ENCODE assay signal across 9 cellular contexts in the genomic region with DNA sequence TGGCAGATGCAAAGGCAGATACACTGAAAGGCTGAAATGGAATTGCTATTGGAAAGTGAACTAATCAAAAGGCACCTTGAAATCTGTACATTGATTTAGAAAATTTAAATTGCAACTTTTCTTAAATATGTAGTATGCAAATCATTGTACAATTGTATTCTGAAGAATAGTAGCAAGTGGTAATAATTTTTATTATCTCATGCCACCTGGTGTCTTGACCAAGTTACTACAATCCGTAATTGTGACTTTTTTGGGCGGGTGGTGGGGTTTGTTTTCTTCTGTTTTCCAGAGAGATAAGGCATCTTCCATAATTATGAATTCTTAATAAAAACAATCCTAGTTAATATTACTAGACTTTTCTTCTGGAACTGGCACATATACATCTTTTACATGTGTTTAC. TPM values are rescaled to one million over a fixed set of nuclear protein-coding genes. Genes with fewer than 3 reads are reported as not detected.
DNase-seq lines count a peak whose midpoint lies in the region; ATAC-seq and TF ChIP-seq lines count a peak whose summit lies in the region.
"Had no signal": no experiment of that assay in that cellular context is flagged by ENCODE, and none has a peak within 500 bp of the region (broad histone marks: within the 10 kb centered on the region; RNA-seq: fewer than 3 reads in every experiment).

No MANE protein-coding gene starts in this region.

- TF ChIP-seq CTCF in gastroesophageal sphincter (IDR thresholded peaks at IDR 0.05) (peak; percentile 21 to 52 (median 45)), tibial artery (IDR thresholded peaks at IDR 0.05) (peak; percentile 43 to 47)

- ATAC-seq in HG03280 (IDR thresholded peaks at IDR 0.05; ENCODE audit: unreplicated experiment) = peak; percentile 55
- ATAC-seq in gastroesophageal sphincter = no peak
- ATAC-seq in HG03045 (IDR thresholded peaks at IDR 0.05; ENCODE audit: unreplicated experiment) = no peak

- H3K27me3 ChIP-seq in gastroesophageal sphincter (no peaks in the 10 kb centered on the region), tibial artery (no peaks in the 10 kb centered on the region)

- DNase-seq in activated naive CD4-positive, alpha-beta T cell treated with Interleukin-2 at 50 U/mL for 16 hours = peak; percentile 3
- DNase-seq in activated naive CD4-positive, alpha-beta T cell treated with anti-CD3 and anti-CD28 coated beads, Interleukin-2, amount 50 U/mL, for 16 hours = no peak
- DNase-seq in SW480 (ENCODE audit: low spot score) (peak; percentile 15), tibial artery (no peak), HK-2 (ENCODE audit: unreplicated experiment) (no peak)
- DNase-seq: activated naive CD8-positive, alpha-beta T cell treated with anti-CD3 and anti-CD28 coated beads, Interleukin-2, amount 10 ng/mL, durations not matched to agents 7 days and 5 days had no signal

- intact Hi-C loops in tibial artery (cut with DNase I; ENCODE audit: low total_unique reads) = no loop called here

- 3 to 21% methylated on average over 2 of the region's 2 CpGs for WGBS in gastroesophageal sphincter (ENCODE audit: low coverage in 1 of 2), 2 donors

- H3K27ac ChIP-seq in gastroesophageal sphincter = no peak overlapping the region
- H3K27ac ChIP-seq in tibial artery = no peak overlapping the region

- no peak for TF ChIP-seq POLR2A in gastroesophageal sphincter (IDR thresholded peaks at IDR 0.05)

- no peaks in the 10 kb centered on the region for H3K4me1 ChIP-seq in gastroesophageal sphincter
- H3K4me1 ChIP-seq in tibial artery = no peaks in the 10 kb centered on the region

- TF ChIP-seq EP300 in gastroesophageal sphincter (IDR thresholded peaks at IDR 0.05) = no peak

- H3K4me3 ChIP-seq in gastroesophageal sphincter = no peak overlapping the region
- H3K4me3 ChIP-seq in tibial artery = no peak overlapping the region

- H3K36me3 ChIP-seq in gastroesophageal sphincter (no peaks in the 10 kb centered on the region), tibial artery (no peaks in the 10 kb centered on the region)

- no peaks in the 10 kb centered on the region for H3K9me3 ChIP-seq in gastroesophageal sphincter
- H3K9me3 ChIP-seq in tibial artery = no peaks in the 10 kb centered on the region

RNA-seq across cellular contexts. Expression of a gene that starts 12.5 kb away (rescaled TPM):
- 10 to 100 TPM; 12.0 to 32.4 (median 20.6) TPM for total RNA-seq in gastroesophageal sphincter

Comparison
In these comparisons a context has a peak if more than half of its experiments do, and no peak if none do; other contexts are left out.
1. DNase-seq: peak in activated naive CD4-positive, alpha-beta T cell treated with Interleukin-2 at 50 U/mL for 16 hours (single experiment) and SW480 (single experiment); none in activated naive CD4-positive, alpha-beta T cell treated with anti-CD3 and anti-CD28 coated beads, Interleukin-2, amount 50 U/mL, for 16 hours (single experiment), tibial artery (0 of 2) and HK-2 (single experiment).